11 cellular contexts compared by ENCODE assay signal in genomic region chr5:97044057-97044456, GRCh38.
DNase-seq lines count a peak whose midpoint lies in the region; ATAC-seq and TF ChIP-seq lines count a peak whose summit lies in the region.
"Had no signal": no experiment of that assay in that cellular context is flagged by ENCODE, and none has a peak within 500 bp of the region (broad histone marks: within the 10 kb centered on the region; RNA-seq: fewer than 3 reads in every experiment).

No MANE protein-coding gene starts in this region.

- no peak overlapping the region for H3K27ac Mint-ChIP-seq in activated CD4-positive, alpha-beta memory T cell treated with anti-CD3 and anti-CD28 coated beads for 36 hours

- H3K4me3 ChIP-seq in iPS DF 6.9 (ENCODE audit: low read length) (no peak overlapping the region), thyroid gland (replicated peaks in 1 of 3) (no peak overlapping the region)

- H3K4me3 Mint-ChIP-seq in activated CD4-positive, alpha-beta memory T cell treated with anti-CD3 and anti-CD28 coated beads for 36 hours = no peak overlapping the region
- H3K4me3 Mint-ChIP-seq: activated T-cell treated with anti-CD3 and anti-CD28 coated beads, Interleukin-2, amount 50 U/mL, for 4 hours had no signal

- intact Hi-C loops in thyroid gland (cut with DNase I) = no loop called here
- intact Hi-C loops in activated CD4-positive, alpha-beta memory T cell treated with anti-CD3 and anti-CD28 coated beads for 36 hours (cut with micrococcal nuclease) = no loop called here

- H3K9me3 ChIP-seq in iPS DF 6.9 (ENCODE audit: control insufficient read depth, insufficient read depth, low read length) (no peaks in the 10 kb centered on the region), thyroid gland (no peaks in the 10 kb centered on the region)

- H3K36me3 Mint-ChIP-seq in activated CD4-positive, alpha-beta memory T cell treated with anti-CD3 and anti-CD28 coated beads for 36 hours = no peaks in the 10 kb centered on the region

- H3K27me3 Mint-ChIP-seq in activated CD4-positive, alpha-beta memory T cell treated with anti-CD3 and anti-CD28 coated beads for 36 hours = no peaks in the 10 kb centered on the region

- ATAC-seq in HG03139 (IDR thresholded peaks at IDR 0.05; ENCODE audit: unreplicated experiment) = no peak
- ATAC-seq: activated T-cell treated with anti-CD3 and anti-CD28 coated beads, Interleukin-2, amount 50 U/mL, for 4 hours had no signal

- H3K4me1 ChIP-seq in iPS DF 6.9 (ENCODE audit: control insufficient read depth, insufficient read depth, low read length) (peaks cover 2% of the 10 kb centered on the region; the same call in 1 of the 2 replicates), thyroid gland (peaks cover 16 to 26% of the 10 kb centered on the region in 2 donors)

- POLR2A ChIA-PET in activated CD4-positive, alpha-beta memory T cell treated with anti-CD3 and anti-CD28 coated beads for 36 hours (lab: Charles Lee) = no interaction called here

- H3K36me3 ChIP-seq in iPS DF 6.9 (ENCODE audit: control insufficient read depth, insufficient read depth, low read length) (no peaks in the 10 kb centered on the region), thyroid gland (no peaks in the 10 kb centered on the region)

- H3K4me1 Mint-ChIP-seq in activated CD4-positive, alpha-beta memory T cell treated with anti-CD3 and anti-CD28 coated beads for 36 hours (ENCODE audit: low read depth) = no peaks in the 10 kb centered on the region

- no peak for TF ChIP-seq POLR2A in thyroid gland (IDR thresholded peaks at IDR 0.05)

- CTCF ChIA-PET in activated CD4-positive, alpha-beta memory T cell treated with anti-CD3 and anti-CD28 coated beads for 36 hours (lab: Charles Lee) = interaction anchor here (2.2 to 5.4 kb wide), 2 partner anchors 99 to 119 kb away, joined by 4 to 29 read pairs; partner anchors contain the start of gene LIX1

- WGBS in iPS DF 6.9 (ENCODE audit: insufficient coverage, insufficient read length) = no CpG with 5 or more reads among the region's 2 CpGs
- 84 to 95% methylated on average over 2 of the region's 2 CpGs for WGBS in thyroid gland, 2 donors

- no peaks in the 10 kb centered on the region for H3K9me3 Mint-ChIP-seq in activated CD4-positive, alpha-beta memory T cell treated with anti-CD3 and anti-CD28 coated beads for 36 hours
- H3K9me3 Mint-ChIP-seq: activated T-cell treated with anti-CD3 and anti-CD28 coated beads, Interleukin-2, amount 50 U/mL, for 4 hours had no signal

- TF ChIP-seq CTCF in VCaP (conservative IDR thresholded peaks at IDR 0.05) = peak; percentile 68
- TF ChIP-seq CTCF in thyroid gland (IDR thresholded peaks at IDR 0.05) = peak in 3 of 6 experiments; percentile 43 to 55 (median 54)

- H3K27ac ChIP-seq in VCaP (peak overlapping the region; percentile 58), iPS DF 6.9 (ENCODE audit: low read length) (no peak overlapping the region), thyroid gland (peak overlapping the region in 1 of 3 donors; percentile 15)

- H3K27me3 ChIP-seq in iPS DF 6.9 (ENCODE audit: control insufficient read depth, insufficient read depth, low read length) = no peaks in the 10 kb centered on the region
- H3K27me3 ChIP-seq in thyroid gland = no peaks in the 10 kb centered on the region

- peak; percentile 46 for DNase-seq in DMS 273 (lab: John Stamatoyannopoulos, UW; ENCODE audit: unreplicated experiment)
- no peak for DNase-seq in DMS 273 treated with DMSO at 0.1 percent for 48 hours (lab: John Stamatoyannopoulos, UW)
- peak; percentile 67 for DNase-seq in iPS DF 6.9 (ENCODE audit: low read depth, low spot score)
- DNase-seq in thyroid gland = peak; percentile 27 to 60
- DNase-seq in SIG-M5 treated with dmso at 0.1 percent for 504 hours (lab: John Stamatoyannopoulos, UW; ENCODE audit: unreplicated experiment) = no peak
- no peak for DNase-seq in activated CD4-positive, alpha-beta memory T cell treated with anti-CD3 and anti-CD28 coated beads for 36 hours
- DNase-seq: 8988T; activated T-cell treated with anti-CD3 and anti-CD28 coated beads, Interleukin-2, amount 50 U/mL, for 4 hours; NCI-H187 treated with DMSO at 0.1 percent for 48 hours had no signal

Comparison
In these comparisons a context has a peak if more than half of its experiments do, and no peak if none do; other contexts are left out.
1. DNase-seq: peak in DMS 273 (single experiment), iPS DF 6.9 (single experiment) and thyroid gland (2 of 2); none in DMS 273 treated with DMSO at 0.1 percent for 48 hours (single experiment), SIG-M5 treated with dmso at 0.1 percent for 504 hours (single experiment) and activated CD4-positive, alpha-beta memory T cell treated with anti-CD3 and anti-CD28 coated beads for 36 hours (single experiment).